19 cellular contexts compared by ENCODE assay signal in genomic region chr2:46844443-46844842, GRCh38.
DNase-seq lines count a peak whose midpoint lies in the region; ATAC-seq and TF ChIP-seq lines count a peak whose summit lies in the region.
"Had no signal": no experiment of that assay in that cellular context is flagged by ENCODE, and none has a peak within 500 bp of the region (broad histone marks: within the 10 kb centered on the region; RNA-seq: fewer than 3 reads in every experiment).

No MANE protein-coding gene starts in this region.

- no peak overlapping the region for H3K4me2 ChIP-seq in SK-N-SH
- no peak overlapping the region for H3K4me2 ChIP-seq in IMR-90 (ENCODE audit: low read depth, low read length)
- H3K4me2 ChIP-seq: BLaER1 had no signal

- no peak for TF ChIP-seq CTCF in SK-N-SH (IDR thresholded peaks at IDR 0.05)
- TF ChIP-seq CTCF in IMR-90 (conservative IDR thresholded peaks at IDR 0.05; ENCODE audit: low read depth, low read length): no peak
- TF ChIP-seq CTCF in nephron (IDR thresholded peaks at IDR 0.05; ENCODE audit: unreplicated experiment in 3 of 3): no peak

- H3K14ac ChIP-seq in IMR-90 (replicated peaks; ENCODE audit: low read depth, low read length): no peak overlapping the region

- no peak overlapping the region; the same call in 1 of the 2 replicates for H3K23ac ChIP-seq in IMR-90 (ENCODE audit: low read depth, low read length)

- H3F3A ChIP-seq in SK-N-SH (replicated peaks; ENCODE audit: insufficient read depth): peaks cover 33% of the 10 kb centered on the region

- no peak overlapping the region for H2BK5ac ChIP-seq in IMR-90 (ENCODE audit: low read depth, low read length, poor library complexity, severe bottlenecking)

- no peak overlapping the region for H4K5ac ChIP-seq in IMR-90 (ENCODE audit: low read depth, low read length)

- no peak overlapping the region for H4K8ac ChIP-seq in IMR-90 (ENCODE audit: low read depth in 2 of 2, low read length in 2 of 2)

- no peak overlapping the region for H3K18ac ChIP-seq in IMR-90 (ENCODE audit: low read depth, low read length)

- no peak for TF ChIP-seq EP300 in SK-N-SH (IDR thresholded peaks at IDR 0.05; ENCODE audit: borderline replicate concordance in 1 of 2, low read depth in 1 of 2, low read length in 1 of 2)

- no peak for ATAC-seq in SK-N-SH treated with all-trans-retinoic acid at 6 μM for 48 hours
- no peak for ATAC-seq in IMR-90 (ENCODE audit: low read depth)
- no peak for ATAC-seq in right cardiac atrium
- ATAC-seq in HG02852 (IDR thresholded peaks at IDR 0.05; ENCODE audit: unreplicated experiment): no peak
- ATAC-seq: HCT116 had no signal

- H3K4me1 ChIP-seq in SK-N-SH (ENCODE audit: control insufficient read depth in 1 of 2, insufficient read depth in 2 of 2, low read depth in 1 of 2, low read length in 1 of 2) (peaks cover 37 to 46% of the 10 kb centered on the region in 2 experiments), IMR-90 (ENCODE audit: control insufficient read depth, insufficient read depth, low read length) (peaks cover 34% of the 10 kb centered on the region), right cardiac atrium (ENCODE audit: control insufficient read depth, insufficient read depth, low read length) (peaks cover 30% of the 10 kb centered on the region)

- CTCF ChIA-PET in SK-N-SH (lab: Yijun Ruan, JAX) (interaction anchor here (1.0 kb wide), 1 partner anchor 44 kb away, joined by 3 read pairs; no protein-coding TSS in a partner anchor), IMR-90 (lab: Yijun Ruan, JAX) (no interaction called here)

- H3K56ac ChIP-seq in IMR-90 (ENCODE audit: extremely low read depth, insufficient read depth, low read length): no peak overlapping the region

- H3K27me3 ChIP-seq in SK-N-SH (ENCODE audit: insufficient read depth) (no peaks in the 10 kb centered on the region), IMR-90 (ENCODE audit: control insufficient read depth, insufficient read depth, low read length) (no peaks in the 10 kb centered on the region), right cardiac atrium (ENCODE audit: control insufficient read depth, insufficient read depth) (no peaks in the 10 kb centered on the region)
- H3K27me3 ChIP-seq: BLaER1 had no signal

- H3K4me3 ChIP-seq in SK-N-SH (ENCODE audit: low read depth in 2 of 2, low read length in 1 of 2): no peak overlapping the region
- H3K4me3 ChIP-seq in IMR-90 (ENCODE audit: insufficient read depth, low read depth, low read length): no peak overlapping the region
- H3K4me3 ChIP-seq in right cardiac atrium (ENCODE audit: low read length): no peak overlapping the region
- H3K4me3 ChIP-seq: BLaER1 had no signal

- dilution Hi-C loops in IMR-90 (cut with HindIII; ENCODE audit: low sequenced_read_pairs, unreplicated experiment): no loop called here

- intact Hi-C loops in IMR-90 (cut with micrococcal nuclease) (no loop called here), right cardiac atrium (cut with DNase I) (no loop called here)

- no TSS peak for BruUV-seq in IMR-90 (replicated peaks; lab: Mats Ljungman, UMichigan)

- peak overlapping the region; percentile 100; the same call in 1 of the 2 replicates for H2BK120ac ChIP-seq in IMR-90 (ENCODE audit: low read depth, low read length)

- peaks cover 2% of the 10 kb centered on the region for H3K27me3 Mint-ChIP-seq in nephron (ENCODE audit: low read depth)

- no peaks in the 10 kb centered on the region for H3K9me2 ChIP-seq in SK-N-SH

- H3K36me3 ChIP-seq in SK-N-SH (replicated peaks in 1 of 2; ENCODE audit: control insufficient read depth in 1 of 2, insufficient read depth in 2 of 2, low read length in 1 of 2) (no peaks in the 10 kb centered on the region), IMR-90 (ENCODE audit: control insufficient read depth, insufficient read depth, low read length) (no peaks in the 10 kb centered on the region)
- H3K36me3 ChIP-seq: BLaER1 had no signal

- H3K79me1 ChIP-seq in IMR-90 (ENCODE audit: low read depth in 1 of 2, low read length in 2 of 2): peaks cover 9 to 32% of the 10 kb centered on the region in 2 experiments

- peak overlapping the region; percentile 48; the same call in 1 of the 2 replicates for H3K4ac ChIP-seq in IMR-90 (ENCODE audit: low read depth, low read length)

- POLR2A ChIA-PET in SK-N-SH (lab: Yijun Ruan, JAX): no interaction called here
- POLR2A ChIA-PET in IMR-90 (lab: Charles Lee; ENCODE audit: unreplicated experiment): no interaction called here

- H3K9ac ChIP-seq in SK-N-SH (no peak overlapping the region), IMR-90 (ENCODE audit: low read depth, low read length) (no peak overlapping the region)
- H3K9ac ChIP-seq: BLaER1 had no signal

- H2BK15ac ChIP-seq in IMR-90 (ENCODE audit: low read depth, low read length): no peak overlapping the region

- no peaks in the 10 kb centered on the region for H3K36me3 Mint-ChIP-seq in nephron (ENCODE audit: low read depth)
- H3K36me3 Mint-ChIP-seq: CD14-positive monocyte; CD4-positive, alpha-beta memory T cell had no signal

- no peak for DNase-seq in SK-N-SH
- no peak for DNase-seq in IMR-90
- DNase-seq in right cardiac atrium: no peak
- DNase-seq in NCI-H526 (lab: John Stamatoyannopoulos, UW): no peak
- DNase-seq: CD4-positive, alpha-beta memory T cell; DMS153; DMS79; GDM1; GOT3; H7; HFFc6; KBM-7 had no signal

- peak overlapping the region; percentile 100; the same call in 1 of the 2 replicates for H2BK20ac ChIP-seq in IMR-90 (ENCODE audit: low read depth, low read length)

- H3K79me2 ChIP-seq in SK-N-SH (ENCODE audit: insufficient read depth): peaks cover 5% of the 10 kb centered on the region; the same call in 1 of the 2 replicates

- in situ Hi-C loops in IMR-90 (cut with MboI; ENCODE audit: low sequenced_read_pairs): no loop called here

- no peak overlapping the region for H2AK9ac ChIP-seq in IMR-90 (replicated peaks; ENCODE audit: low read depth, low read length, poor library complexity)

- H4K20me1 ChIP-seq in SK-N-SH (ENCODE audit: insufficient read depth) (no peaks in the 10 kb centered on the region), IMR-90 (ENCODE audit: insufficient read depth, low read length) (no peaks in the 10 kb centered on the region)
- H4K20me1 ChIP-seq: BLaER1 had no signal

- H3K27ac ChIP-seq in SK-N-SH (ENCODE audit: low read depth in 2 of 2, low read length in 1 of 2) (no peak overlapping the region), IMR-90 (ENCODE audit: insufficient read depth, low read length) (no peak overlapping the region), right cardiac atrium (ENCODE audit: low read length) (no peak overlapping the region)
- H3K27ac ChIP-seq: 22Rv1, BLaER1 had no signal

- H2AFZ ChIP-seq in SK-N-SH (ENCODE audit: low read depth) (no peak overlapping the region), IMR-90 (replicated peaks; ENCODE audit: low read length, poor library complexity) (no peak overlapping the region)

- H3K4me1 Mint-ChIP-seq in nephron: peaks cover 47% of the 10 kb centered on the region

- H3K9me3 Mint-ChIP-seq in nephron: no peaks in the 10 kb centered on the region
- H3K9me3 Mint-ChIP-seq: CD14-positive monocyte; CD4-positive, alpha-beta memory T cell; HFFc6 had no signal

- WGBS in SK-N-SH (ENCODE audit: low lambda C conversion rate): 97% methylated on average over 1 of the region's 1 CpG
- WGBS in IMR-90 (ENCODE audit: extremely low coverage in 2 of 2, insufficient read length in 1 of 2), 2 experiments: no CpG with 5 or more reads among the region's 1 CpG
- 99% methylated on average over 1 of the region's 1 CpG for WGBS in right cardiac atrium

- no peak for TF ChIP-seq RAD21 in SK-N-SH (IDR thresholded peaks at IDR 0.05; ENCODE audit: low read length)
- TF ChIP-seq RAD21 in IMR-90 (IDR thresholded peaks at IDR 0.05; ENCODE audit: low read length): no peak

- H3K27ac Mint-ChIP-seq in nephron: peak overlapping the region in 2 of 3 experiments; percentile 92 to 98
- H3K27ac Mint-ChIP-seq: CD14-positive monocyte; CD4-positive, alpha-beta memory T cell; HFFc6 had no signal

- TF ChIP-seq POLR2A in IMR-90 (IDR thresholded peaks at IDR 0.05; ENCODE audit: low read depth, low read length): no peak

- no peak overlapping the region for H3K4me3 Mint-ChIP-seq in nephron
- H3K4me3 Mint-ChIP-seq: CD14-positive monocyte; CD4-positive, alpha-beta memory T cell; HFFc6 had no signal

- H4K91ac ChIP-seq in IMR-90 (ENCODE audit: insufficient read depth, low read depth, low read length): no peak overlapping the region

- H3K9me1 ChIP-seq in IMR-90 (ENCODE audit: insufficient read depth, low read length): peaks cover 20% of the 10 kb centered on the region

- no peak overlapping the region for H2AK5ac ChIP-seq in IMR-90 (ENCODE audit: low read depth, low read length)

- H3K9me3 ChIP-seq in SK-N-SH (no peaks in the 10 kb centered on the region), IMR-90 (ENCODE audit: control insufficient read depth, insufficient read depth, low read length) (no peaks in the 10 kb centered on the region), right cardiac atrium (ENCODE audit: control insufficient read depth, low read length) (no peaks in the 10 kb centered on the region)
- H3K9me3 ChIP-seq: BLaER1 had no signal

TF ChIP-seq in SK-N-SH treated with all-trans-retinoic acid at 6 μM for 48 hours, 23 proteins besides CTCF, POLR2A, EP300 and RAD21 (continues in another document):
- 0 out of 2 replicates have a peak, but pooled peaks have one; percentile 1 for TF ChIP-seq ZNF8 (CRISPR knock-in tag; IDR thresholded peaks at IDR 0.05)

TF ChIP-seq in SK-N-SH, 30 proteins besides CTCF, POLR2A, EP300 and RAD21 (continues in another document):
- TF ChIP-seq MEF2A (IDR thresholded peaks at IDR 0.05; ENCODE audit: borderline replicate concordance, low read depth) (no peak), MXI1 (IDR thresholded peaks at IDR 0.05; ENCODE audit: low read depth, low read length) (no peak), YY1 (IDR thresholded peaks at IDR 0.05; ENCODE audit: low read depth) (no peak), SMC3 (IDR thresholded peaks at IDR 0.05; ENCODE audit: low read depth, low read length) (no peak), CHD2 (IDR thresholded peaks at IDR 0.05; ENCODE audit: low read length, partially characterized antibody) (no peak), ELF1 (IDR thresholded peaks at IDR 0.05) (no peak), NFIC (IDR thresholded peaks at IDR 0.05; ENCODE audit: borderline replicate concordance) (no peak), GABPA (IDR thresholded peaks at IDR 0.05; ENCODE audit: low read depth) (no peak)

TF ChIP-seq in IMR-90, 13 proteins besides CTCF, POLR2A, EP300 and RAD21:
- peak; percentile 21; the same call in 1 of the 2 replicates for TF ChIP-seq MAFK (IDR thresholded peaks at IDR 0.05; ENCODE audit: low read depth, low read length)
- no peak for TF ChIP-seq BHLHE40 (IDR thresholded peaks at IDR 0.05; ENCODE audit: low read depth, low read length)
